In the genomic region with DNA sequence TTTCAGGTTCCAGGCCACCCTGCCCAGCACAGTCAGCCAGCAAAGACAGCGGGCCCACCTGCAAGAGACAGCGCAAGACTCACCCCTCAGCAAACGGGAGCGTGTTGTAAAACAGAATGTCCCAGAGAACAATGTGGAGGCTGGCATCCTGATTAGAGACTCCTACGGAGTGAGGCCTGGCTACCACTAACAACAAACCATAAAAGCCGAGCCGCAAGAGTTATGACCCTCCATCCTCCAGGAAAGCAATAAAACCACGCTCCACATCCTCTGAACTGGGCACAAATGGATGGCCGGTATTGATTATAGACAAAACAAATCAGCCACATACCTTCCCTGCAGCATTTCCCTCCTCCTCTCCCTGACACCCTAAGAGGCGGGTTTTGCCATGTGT, we compare ENCODE assay signal across 18 cellular contexts.
"Had no signal": no experiment of that assay in that cellular context is flagged by ENCODE, and none has a peak within 500 bp of the region (broad histone marks: within the 10 kb centered on the region; RNA-seq: fewer than 3 reads in every experiment).

No MANE protein-coding gene starts in this region.

- DNase-seq: activated CD4-positive, alpha-beta T cell treated with anti-CD3 and anti-CD28 coated beads for 4 hours; activated T-cell treated with anti-CD3 and anti-CD28 coated beads for 4 hours; effector memory CD8-positive, alpha-beta T cell; gastrocnemius medialis; left cardiac atrium; midbrain; right cardiac atrium; stimulated activated CD4-positive, alpha-beta T cell treated with anti-CD3 and anti-CD28 coated beads, Interleukin-15, amount 100 ng/mL, for 24 hours; stimulated activated CD4-positive, alpha-beta T cell treated with anti-CD3 and anti-CD28 coated beads, Interleukin-4, amount 100 ng/mL, for 1 hour; stimulated activated naive CD4-positive, alpha-beta T cell; T-helper 17 cell; upper lobe of left lung had no signal

- H3K4me3 Mint-ChIP-seq: effector memory CD8-positive, alpha-beta T cell; neural crest cell; T-helper 17 cell had no signal

- H3K9me3 ChIP-seq: gastrocnemius medialis, prostate gland, upper lobe of left lung had no signal

- H3K4me1 ChIP-seq: gastrocnemius medialis, prostate gland had no signal

- H3K9me3 Mint-ChIP-seq: effector memory CD8-positive, alpha-beta T cell; neural crest cell had no signal

- H3K27ac ChIP-seq: gastrocnemius medialis, prostate gland, skin epidermis, upper lobe of left lung had no signal

- ATAC-seq: effector memory CD8-positive, alpha-beta T cell; gastrocnemius medialis; right cardiac atrium; T-helper 17 cell had no signal

- H3K4me1 Mint-ChIP-seq: neural crest cell had no signal

- H3K4me3 ChIP-seq: gastrocnemius medialis, lung, prostate gland, skin epidermis, upper lobe of left lung had no signal

- H3K27ac Mint-ChIP-seq: effector memory CD8-positive, alpha-beta T cell; T-helper 17 cell had no signal

- FAIRE-seq: astrocyte, bronchial epithelial cell had no signal

- H3K36me3 ChIP-seq: gastrocnemius medialis, prostate gland, upper lobe of left lung had no signal

- H3K27me3 ChIP-seq: gastrocnemius medialis, upper lobe of left lung had no signal
